15 cellular contexts compared by ENCODE assay signal in the genomic region with DNA sequence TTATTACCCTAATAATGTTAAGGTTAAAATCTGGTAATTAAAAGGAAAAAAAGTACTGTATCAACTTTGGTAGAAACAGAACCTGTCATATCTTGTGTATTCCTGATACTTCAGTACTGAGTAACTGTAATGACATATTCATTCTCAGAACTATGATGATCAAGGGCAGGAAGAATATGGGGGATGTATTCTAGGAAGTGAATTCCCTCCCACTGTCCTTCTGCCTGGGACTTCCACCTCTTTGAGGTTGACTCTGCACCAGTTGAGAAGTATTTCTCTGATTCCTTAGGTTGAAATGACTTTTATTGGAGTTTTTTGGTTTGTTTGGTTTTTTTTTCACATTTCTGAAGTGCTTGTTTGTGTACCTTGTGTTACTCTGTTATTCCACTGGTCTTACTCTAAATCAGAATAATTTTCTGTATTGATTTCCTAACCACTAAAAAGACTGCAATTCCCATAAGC. TPM values are rescaled to one million over a fixed set of nuclear protein-coding genes. Genes with fewer than 3 reads are reported as not detected.
DNase-seq lines count a peak whose midpoint lies in the region; ATAC-seq and TF ChIP-seq lines count a peak whose summit lies in the region.
"Had no signal": no experiment of that assay in that cellular context is flagged by ENCODE, and none has a peak within 500 bp of the region (broad histone marks: within the 10 kb centered on the region; RNA-seq: fewer than 3 reads in every experiment).

No MANE protein-coding gene starts in this region.

- TF ChIP-seq CTCF in PC-9 (conservative IDR thresholded peaks at IDR 0.05): no peak

- H3K9me2 ChIP-seq in PC-9 (ENCODE audit: insufficient read depth): no peaks in the 10 kb centered on the region

- POLR2A ChIA-PET in PC-9 (lab: Charles Lee; ENCODE audit: unreplicated experiment): no interaction called here

- H4K20me1 ChIP-seq in PC-9 (ENCODE audit: insufficient read depth): peaks cover 14% of the 10 kb centered on the region

- intact Hi-C loops in PC-9 (cut with micrococcal nuclease; ENCODE audit: unreplicated experiment): loop anchor here (5.0 kb wide), 1 partner anchor 35 kb away; a partner anchor contains a TSS

- ATAC-seq in HG03432 (IDR thresholded peaks at IDR 0.05; ENCODE audit: unreplicated experiment) (peak; percentile 33), HG02885 (IDR thresholded peaks at IDR 0.05; ENCODE audit: poor library complexity, unreplicated experiment) (no peak)
- peak; percentile 90 for ATAC-seq in activated T-helper 17 cell treated with anti-CD3 and anti-CD28 coated beads, Interleukin-2, amount 50 U/mL, for 72 hours (replicated peaks)
- ATAC-seq in stimulated activated naive CD8-positive, alpha-beta T cell treated with anti-CD3 and anti-CD28 coated beads, Interleukin-15, Interleukin-2, amounts not matched to agents 100 U/mL and 50 U/mL, for 24 hours: peak; percentile 79

- peak overlapping the region; percentile 71 for H3K27ac Mint-ChIP-seq in activated naive CD4-positive, alpha-beta T cell treated with anti-CD3 and anti-CD28 coated beads, Interleukin-2, amount 10 ng/mL, durations not matched to agents 7 days and 5 days
- H3K27ac Mint-ChIP-seq in activated T-helper 17 cell treated with anti-CD3 and anti-CD28 coated beads, Interleukin-2, amount 50 U/mL, for 72 hours: peak overlapping the region; percentile 2

- DNase-seq in activated naive CD4-positive, alpha-beta T cell treated with anti-CD3 and anti-CD28 coated beads, Interleukin-2, amount 10 ng/mL, durations not matched to agents 7 days and 5 days: no peak
- no peak for DNase-seq in activated naive CD4-positive, alpha-beta T cell (lab: John Stamatoyannopoulos, UW)
- no peak for DNase-seq in stimulated activated naive CD8-positive, alpha-beta T cell treated with anti-CD3 and anti-CD28 coated beads, Interleukin-15, Interleukin-2, amounts not matched to agents 100 U/mL and 50 U/mL, for 24 hours
- no peak for DNase-seq in PC-9
- no peak for DNase-seq in DMS 273 treated with DMSO at 0.1 percent for 48 hours (lab: John Stamatoyannopoulos, UW)
- DNase-seq: midbrain, NCI-H1694 treated with DMSO at 0.1 percent for 48 hours, NCI-H526 treated with DMSO at 0.1 percent for 48 hours, ovary had no signal

- peaks cover 61% of the 10 kb centered on the region for H3K79me2 ChIP-seq in PC-9 (ENCODE audit: low read depth)

- peak overlapping the region; percentile 3 for H3K4me3 Mint-ChIP-seq in activated naive CD4-positive, alpha-beta T cell treated with anti-CD3 and anti-CD28 coated beads, Interleukin-2, amount 10 ng/mL, durations not matched to agents 7 days and 5 days
- peak overlapping the region; percentile 12 for H3K4me3 Mint-ChIP-seq in activated T-helper 17 cell treated with anti-CD3 and anti-CD28 coated beads, Interleukin-2, amount 50 U/mL, for 72 hours

- H3K36me3 Mint-ChIP-seq in activated naive CD4-positive, alpha-beta T cell treated with anti-CD3 and anti-CD28 coated beads, Interleukin-2, amount 10 ng/mL, durations not matched to agents 7 days and 5 days: peaks cover 26% of the 10 kb centered on the region
- peaks cover 25% of the 10 kb centered on the region for H3K36me3 Mint-ChIP-seq in activated T-helper 17 cell treated with anti-CD3 and anti-CD28 coated beads, Interleukin-2, amount 50 U/mL, for 72 hours (ENCODE audit: low read depth)

- H3K4me1 Mint-ChIP-seq in activated naive CD4-positive, alpha-beta T cell treated with anti-CD3 and anti-CD28 coated beads, Interleukin-2, amount 10 ng/mL, durations not matched to agents 7 days and 5 days: peaks cover 64% of the 10 kb centered on the region
- H3K4me1 Mint-ChIP-seq in activated T-helper 17 cell treated with anti-CD3 and anti-CD28 coated beads, Interleukin-2, amount 50 U/mL, for 72 hours: peaks cover 35% of the 10 kb centered on the region

- H3K4me3 ChIP-seq in PC-9: no peak overlapping the region
- H3K4me3 ChIP-seq: ovary, smooth muscle cell had no signal

- H3K4me2 ChIP-seq in PC-9: no peak overlapping the region

- H2AFZ ChIP-seq in PC-9: no peak overlapping the region

- no peak overlapping the region; the same call in 1 of the 2 replicates for H3K27ac ChIP-seq in PC-9
- H3K27ac ChIP-seq: ovary had no signal

- H3K4me1 ChIP-seq in PC-9 (replicated peaks; ENCODE audit: insufficient read depth): peaks cover 26% of the 10 kb centered on the region

- H3K27me3 ChIP-seq in PC-9 (ENCODE audit: insufficient read depth, low read depth): no peaks in the 10 kb centered on the region
- H3K27me3 ChIP-seq: ovary had no signal

- BruUV-seq in PC-9 (replicated peaks; lab: Mats Ljungman, UMichigan): no TSS peak

- peaks cover 21% of the 10 kb centered on the region; the same call in 1 of the 2 replicates for H3K36me3 ChIP-seq in PC-9 (ENCODE audit: low read depth)
- H3K36me3 ChIP-seq: ovary had no signal

- H3K9me3 ChIP-seq in PC-9 (ENCODE audit: insufficient read depth, low read depth): no peaks in the 10 kb centered on the region
- H3K9me3 ChIP-seq: ovary had no signal

- H3K9me3 Mint-ChIP-seq in activated naive CD4-positive, alpha-beta T cell treated with anti-CD3 and anti-CD28 coated beads, Interleukin-2, amount 10 ng/mL, durations not matched to agents 7 days and 5 days: no peaks in the 10 kb centered on the region
- H3K9me3 Mint-ChIP-seq in activated T-helper 17 cell treated with anti-CD3 and anti-CD28 coated beads, Interleukin-2, amount 50 U/mL, for 72 hours: no peaks in the 10 kb centered on the region

- CTCF ChIA-PET in activated naive CD4-positive, alpha-beta T cell treated with anti-CD3 and anti-CD28 coated beads, Interleukin-2, amount 10 ng/mL, durations not matched to agents 7 days and 5 days (lab: Charles Lee): no interaction called here
- CTCF ChIA-PET in PC-9 (lab: Charles Lee): no interaction called here

- H3F3A ChIP-seq in PC-9 (ENCODE audit: insufficient read depth, low read depth): peaks cover 11% of the 10 kb centered on the region; the same call in 1 of the 2 replicates

- no peaks in the 10 kb centered on the region for H3K27me3 Mint-ChIP-seq in activated naive CD4-positive, alpha-beta T cell treated with anti-CD3 and anti-CD28 coated beads, Interleukin-2, amount 10 ng/mL, durations not matched to agents 7 days and 5 days
- H3K27me3 Mint-ChIP-seq in activated T-helper 17 cell treated with anti-CD3 and anti-CD28 coated beads, Interleukin-2, amount 50 U/mL, for 72 hours: no peaks in the 10 kb centered on the region

RNA-seq across cellular contexts. Expression of a gene that starts 36.9 kb away (rescaled TPM):
- 1 to 10 TPM; 8.0 to 8.7 TPM for total RNA-seq in activated T-helper 17 cell treated with anti-CD3 and anti-CD28 coated beads, Interleukin-2, amount 50 U/mL, for 72 hours
- 31.4 and 40.3 TPM in 2 replicates for total RNA-seq in PC-9 (2021)

RNA-seq across cellular contexts. Expression of a gene that starts 56.2 kb away (rescaled TPM):
- not detected for total RNA-seq in activated T-helper 17 cell treated with anti-CD3 and anti-CD28 coated beads, Interleukin-2, amount 50 U/mL, for 72 hours
- not detected in 2 replicates for total RNA-seq in PC-9 (2021)
- total RNA-seq: epithelial cell of proximal tubule; smooth muscle cell; T-helper 2 cell treated with Interferon-gamma antibody and Interleukin-4, amounts not matched to agents 100 ng/mL and 5 ng/mL, for 36 hours had no signal
